8 cellular contexts compared by ENCODE assay signal in genomic region chr11:71998649-71999310, GRCh38. TPM values are rescaled to one million over a fixed set of nuclear protein-coding genes. Genes with fewer than 3 reads are reported as not detected.
DNase-seq lines count a peak whose midpoint lies in the region; ATAC-seq and TF ChIP-seq lines count a peak whose summit lies in the region.

TSS of gene IL18BP (plus strand) at chr11:71998909. CDS start at chr11:71999985, 1,076 bp downstream.

- no peak for TF ChIP-seq CTCF in GM23338 (conservative IDR thresholded peaks at IDR 0.05; ENCODE audit: low read depth in 2 of 2)
- no peak for TF ChIP-seq CTCF in testis (IDR thresholded peaks at IDR 0.05)

- no peaks in the 10 kb centered on the region; the same call in 2 of the 3 replicates for H3K4me1 Mint-ChIP-seq in GM23338
- H3K4me1 Mint-ChIP-seq in activated T-helper 17 cell treated with anti-CD3 and anti-CD28 coated beads, Interleukin-2, amount 50 U/mL, for 72 hours: peaks cover 15% of the 10 kb centered on the region

- H3K9me3 ChIP-seq in testis: no peaks in the 10 kb centered on the region

- H3K36me3 ChIP-seq in GM23338 (ENCODE audit: insufficient read depth) (0 out of 2 replicates have a peak, but pooled peaks cover 4% of the 10 kb centered on the region), testis (ENCODE audit: low read depth, missing control alignments) (no peaks in the 10 kb centered on the region)

- DNase-seq in Ammon's horn (ENCODE audit: low spot score) (peak; percentile 69), GM23338 (ENCODE audit: low spot score) (no peak), left lobe of liver (ENCODE audit: low spot score) (no peak), testis (no peak), NCI-H1092 treated with DMSO at 0.1 percent for 48 hours (lab: John Stamatoyannopoulos, UW) (no peak)

- TF ChIP-seq POLR2A in testis (IDR thresholded peaks at IDR 0.05): no peak

- H3F3A ChIP-seq in GM23338 (replicated peaks; ENCODE audit: low read depth): no peaks in the 10 kb centered on the region; the same call in 1 of the 2 replicates

- H3K4me3 ChIP-seq in GM23338 (no peak within 1 kb of the TSS), testis (no peak within 1 kb of the TSS)

- H3K36me3 Mint-ChIP-seq in GM23338 (ENCODE audit: low read depth): peaks cover 30% of the 10 kb centered on the region
- H3K36me3 Mint-ChIP-seq in activated T-helper 17 cell treated with anti-CD3 and anti-CD28 coated beads, Interleukin-2, amount 50 U/mL, for 72 hours (ENCODE audit: low read depth): peaks cover 47% of the 10 kb centered on the region

- no peak within 1 kb of the TSS for H2AFZ ChIP-seq in GM23338

- intact Hi-C loops in testis (cut with DNase I; ENCODE audit: low total_unique reads): no loop called here

- no peaks in the 10 kb centered on the region for H3K79me2 ChIP-seq in GM23338 (replicated peaks; ENCODE audit: insufficient read depth)

- no peak for ATAC-seq in GM23338
- ATAC-seq in activated T-helper 17 cell treated with anti-CD3 and anti-CD28 coated beads, Interleukin-2, amount 50 U/mL, for 72 hours (replicated peaks): peak; percentile 38
- peak; percentile 14 for ATAC-seq in left lobe of liver
- no peak for ATAC-seq in GM18498 (IDR thresholded peaks at IDR 0.05; ENCODE audit: unreplicated experiment)
- ATAC-seq in GM18868 (IDR thresholded peaks at IDR 0.05; ENCODE audit: unreplicated experiment): no peak

- H3K27me3 Mint-ChIP-seq in GM23338 (ENCODE audit: insufficient read depth, low read depth, poor library complexity): peaks cover 12% of the 10 kb centered on the region
- H3K27me3 Mint-ChIP-seq in activated T-helper 17 cell treated with anti-CD3 and anti-CD28 coated beads, Interleukin-2, amount 50 U/mL, for 72 hours: no peaks in the 10 kb centered on the region

- no peak within 1 kb of the TSS for H3K4me2 ChIP-seq in GM23338

- 83 to 84% methylated on average over 9 to 11 of the region's 11 CpGs for WGBS in testis, 2 donors

- H3K27me3 ChIP-seq in GM23338 (ENCODE audit: insufficient read depth): no peaks in the 10 kb centered on the region
- H3K27me3 ChIP-seq in testis: no peaks in the 10 kb centered on the region

- no peaks in the 10 kb centered on the region for H3K9me3 Mint-ChIP-seq in GM23338
- no peaks in the 10 kb centered on the region for H3K9me3 Mint-ChIP-seq in activated T-helper 17 cell treated with anti-CD3 and anti-CD28 coated beads, Interleukin-2, amount 50 U/mL, for 72 hours

- peak within 1 kb of the TSS; percentile 44 for H3K27ac Mint-ChIP-seq in GM23338
- H3K27ac Mint-ChIP-seq in activated T-helper 17 cell treated with anti-CD3 and anti-CD28 coated beads, Interleukin-2, amount 50 U/mL, for 72 hours: peak within 1 kb of the TSS; percentile 96

- H3K4me1 ChIP-seq in GM23338 (ENCODE audit: insufficient read depth) (no peaks in the 10 kb centered on the region), testis (peaks cover 15% of the 10 kb centered on the region)

- peaks cover 11% of the 10 kb centered on the region; the same call in 1 of the 2 replicates for H4K20me1 ChIP-seq in GM23338 (replicated peaks; ENCODE audit: insufficient read depth)

- H3K27ac ChIP-seq in GM23338 (ENCODE audit: low read depth) (no peak within 1 kb of the TSS), testis (peak within 1 kb of the TSS; percentile 14 to 33)

- no peak within 1 kb of the TSS for H3K4me3 Mint-ChIP-seq in GM23338
- H3K4me3 Mint-ChIP-seq in activated T-helper 17 cell treated with anti-CD3 and anti-CD28 coated beads, Interleukin-2, amount 50 U/mL, for 72 hours: peak within 1 kb of the TSS; percentile 76

- no peaks in the 10 kb centered on the region for H3K9me2 ChIP-seq in GM23338 (ENCODE audit: insufficient read depth)

TF ChIP-seq in GM23338, 12 proteins besides CTCF, POLR2A, EP300 and RAD21 (continues in another document):
- TF ChIP-seq ZNF114 (CRISPR knock-in tag; IDR thresholded peaks at IDR 0.05) (no peak), EZH2phosphoT487 (IDR thresholded peaks at IDR 0.05; ENCODE audit: unreplicated experiment) (no peak), NANOG (IDR thresholded peaks at IDR 0.05; ENCODE audit: borderline replicate concordance) (no peak), REST (IDR thresholded peaks at IDR 0.05; ENCODE audit: unreplicated experiment) (no peak), EZH2 (IDR thresholded peaks at IDR 0.05; ENCODE audit: low read depth, unreplicated experiment) (no peak), CREB1 (CRISPR knock-in tag; IDR thresholded peaks at IDR 0.05; ENCODE audit: low read depth) (no peak), ETS1 (IDR thresholded peaks at IDR 0.05) (no peak), STAT1 (IDR thresholded peaks at IDR 0.05; ENCODE audit: unreplicated experiment) (no peak), JUNB (IDR thresholded peaks at IDR 0.05; ENCODE audit: unreplicated experiment) (no peak), POLR2AphosphoS5 (IDR thresholded peaks at IDR 0.05; ENCODE audit: low read depth) (no peak)

RNA-seq across cellular contexts. Expression of gene IL18BP, which starts in this region (rescaled TPM):
- total RNA-seq in GM23338 (2014; rRNA removed; shearing (Covaris generic)): 5.2 and 11.2 TPM in 2 replicates
- polyA plus RNA-seq in GM23338 (2016; fragmentation: Nextera tagmentation; extraction: Ambion mirVana): 3.7 and 3.8 TPM in 2 replicates
- total RNA-seq in activated T-helper 17 cell treated with anti-CD3 and anti-CD28 coated beads, Interleukin-2, amount 50 U/mL, for 72 hours: 10 to 100 TPM; 18.4 to 21.9 TPM
- 3.0 TPM for total RNA-seq in left lobe of liver
- 10 to 100 TPM; 13.5 to 16.8 TPM for total RNA-seq in testis
- 11.7 TPM for polyA plus RNA-seq in testis (ENCODE audit: insufficient read depth, low read depth, low replicate concordance)

Comparison
In these comparisons a context has a peak if more than half of its experiments do, and no peak if none do; other contexts are left out.
1. ATAC-seq: peak in activated T-helper 17 cell treated with anti-CD3 and anti-CD28 coated beads, Interleukin-2, amount 50 U/mL, for 72 hours (single experiment) and left lobe of liver (single experiment); none in GM23338 (single experiment), GM18498 (single experiment) and GM18868 (single experiment).